ENCODE assay signal across 17 cellular contexts in the genomic region with DNA sequence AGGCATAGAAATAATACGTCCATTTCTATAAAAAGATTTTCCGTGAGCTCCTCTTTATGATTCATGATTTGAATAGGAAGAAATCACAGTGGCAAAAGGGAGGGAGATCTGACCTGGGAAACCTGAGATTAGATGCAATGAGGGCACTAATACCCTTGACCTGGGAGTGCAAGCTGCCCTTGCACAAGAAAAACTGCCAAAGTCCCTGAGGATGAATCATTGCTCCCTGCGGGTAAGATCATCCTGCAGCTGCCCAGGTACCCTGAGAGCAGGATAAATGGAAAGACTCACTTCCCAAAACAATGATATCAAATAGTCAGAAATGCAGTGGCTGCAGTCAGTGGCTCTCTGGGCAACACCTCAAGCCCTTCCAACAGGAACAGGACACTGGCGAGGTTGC. TPM values are rescaled to one million over a fixed set of nuclear protein-coding genes. Genes with fewer than 3 reads are reported as not detected.
DNase-seq lines count a peak whose midpoint lies in the region; ATAC-seq, FAIRE-seq and TF ChIP-seq lines count a peak whose summit lies in the region.
"Had no signal": no experiment of that assay in that cellular context is flagged by ENCODE, and none has a peak within 500 bp of the region (broad histone marks: within the 10 kb centered on the region; RNA-seq: fewer than 3 reads in every experiment).

No MANE protein-coding gene starts in this region.

- WGBS in HepG2 (ENCODE audit: low lambda C conversion rate), result 88% methylated on average over 4 of the region's 4 CpGs

- TF ChIP-seq EP300 in HepG2 (IDR thresholded peaks at IDR 0.05; ENCODE audit: low read depth in 2 of 2, low read length in 2 of 2) (no peak), HepG2 (CRISPR knock-in tag; IDR thresholded peaks at IDR 0.05; ENCODE audit: borderline replicate concordance) (no peak)

- H3K36me3 ChIP-seq in MG63 (peaks cover 86% of the 10 kb centered on the region), astrocyte (ENCODE audit: insufficient read depth, low read length) (peaks cover 63% of the 10 kb centered on the region), HepG2 (replicated peaks in 1 of 2; ENCODE audit: control insufficient read depth in 1 of 2, insufficient read depth in 2 of 2, low read length in 2 of 2) (peaks cover 7 to 9% of the 10 kb centered on the region in 2 experiments; a peak in 4 of 5 replicates), skeletal muscle tissue (ENCODE audit: control insufficient read depth in 3 of 3, insufficient read depth in 3 of 3, low read length in 3 of 3) (peaks cover 17 to 25% (median 19%) of the 10 kb centered on the region in 3 donors)

- H3K9me3 ChIP-seq in MG63, result no peaks in the 10 kb centered on the region
- H3K9me3 ChIP-seq in astrocyte (ENCODE audit: insufficient read depth, low read depth, low read length), result no peaks in the 10 kb centered on the region
- no peaks in the 10 kb centered on the region for H3K9me3 ChIP-seq in HepG2 (ENCODE audit: low read length)
- H3K9me3 ChIP-seq in skeletal muscle tissue (ENCODE audit: control insufficient read depth in 3 of 3, low read length in 3 of 3), result no peaks in the 10 kb centered on the region
- H3K9me3 ChIP-seq: sigmoid colon had no signal

- H3K4me1 Mint-ChIP-seq in astrocyte (ENCODE audit: low read depth, unreplicated experiment) (peaks cover 11% of the 10 kb centered on the region), type B pancreatic cell (ENCODE audit: unreplicated experiment) (peaks cover 13% of the 10 kb centered on the region)
- H3K4me1 Mint-ChIP-seq: activated T-helper 17 cell treated with anti-CD3 and anti-CD28 coated beads, Interleukin-2, amount 50 U/mL, for 72 hours had no signal

- in situ Hi-C loops in HepG2 (cut with HindIII; ENCODE audit: extremely low pct_ligation_motif_present, low pct_unique_long_range_greater_than_20kb), result no loop called here

- intact Hi-C loops in HepG2 (cut with micrococcal nuclease; ENCODE audit: unreplicated experiment), result no loop called here

- peaks cover 3% of the 10 kb centered on the region for H3K9me3 Mint-ChIP-seq in astrocyte (ENCODE audit: unreplicated experiment)
- peaks cover 4% of the 10 kb centered on the region for H3K9me3 Mint-ChIP-seq in type B pancreatic cell
- H3K9me3 Mint-ChIP-seq: activated T-helper 17 cell treated with anti-CD3 and anti-CD28 coated beads, Interleukin-2, amount 50 U/mL, for 72 hours had no signal

- H3K4me3 ChIP-seq in MG63 (no peak overlapping the region), astrocyte (ENCODE audit: insufficient read depth, low read depth, low read length) (no peak overlapping the region), HepG2 (replicated peaks in 1 of 3; ENCODE audit: insufficient read depth in 1 of 3, low read depth in 2 of 3, low read length in 3 of 3) (no peak overlapping the region), skeletal muscle tissue (ENCODE audit: low read length in 3 of 3) (peak overlapping the region in 1 of 3 donors; percentile 24)
- H3K4me3 ChIP-seq: sigmoid colon had no signal

- H3K79me2 ChIP-seq in astrocyte (ENCODE audit: insufficient read depth, low read length), result peaks cover 98% of the 10 kb centered on the region
- peaks cover 6% of the 10 kb centered on the region for H3K79me2 ChIP-seq in HepG2 (ENCODE audit: insufficient read depth, low read length)

- H3K9ac ChIP-seq in astrocyte (ENCODE audit: low read length), result peak overlapping the region; percentile 36
- no peak overlapping the region for H3K9ac ChIP-seq in HepG2 (ENCODE audit: insufficient read depth, low read depth, low read length)
- peak overlapping the region in 2 of 3 donors; percentile 25 to 40 for H3K9ac ChIP-seq in skeletal muscle tissue (ENCODE audit: low read depth in 1 of 3, low read length in 3 of 3)

- H3K4me2 ChIP-seq in astrocyte (ENCODE audit: low read length) (peak overlapping the region; percentile 51), HepG2 (ENCODE audit: low read depth, low read length) (no peak overlapping the region)

- BruUV-seq in HepG2 (replicated peaks; lab: Mats Ljungman, UMichigan), result no TSS peak

- ATAC-seq in HepG2, result no peak
- no peak for ATAC-seq in HG03469 (IDR thresholded peaks at IDR 0.05; ENCODE audit: unreplicated experiment)
- ATAC-seq: activated T-helper 17 cell treated with anti-CD3 and anti-CD28 coated beads, Interleukin-2, amount 50 U/mL, for 72 hours; SK-N-SH treated with all-trans-retinoic acid at 6 μM for 48 hours had no signal

- POLR2A ChIA-PET in HepG2 (lab: Yijun Ruan, JAX), result interaction anchor here (1.2 kb wide), 1 partner anchor 10 kb away, joined by 4 read pairs; no protein-coding TSS in a partner anchor

- H3K4me3 Mint-ChIP-seq in astrocyte (ENCODE audit: unreplicated experiment) (no peak overlapping the region), type B pancreatic cell (no peak overlapping the region)
- H3K4me3 Mint-ChIP-seq: activated T-helper 17 cell treated with anti-CD3 and anti-CD28 coated beads, Interleukin-2, amount 50 U/mL, for 72 hours had no signal

- no peak for TF ChIP-seq POLR2A in HepG2 (IDR thresholded peaks at IDR 0.05; ENCODE audit: insufficient read depth in 1 of 2, low read depth in 2 of 2, low read length in 2 of 2)

- no peak for TF ChIP-seq CTCF in astrocyte (IDR thresholded peaks at IDR 0.05; ENCODE audit: insufficient read depth, low read depth, low read length)
- no peak for TF ChIP-seq CTCF in HepG2 (CRISPR knock-in tag; IDR thresholded peaks at IDR 0.05)
- TF ChIP-seq CTCF in type B pancreatic cell (conservative IDR thresholded peaks at IDR 0.05), result no peak

- H3K27ac ChIP-seq in astrocyte (ENCODE audit: low read depth, low read length), result peak overlapping the region; percentile 99
- H3K27ac ChIP-seq in HepG2 (ENCODE audit: extremely low read length, insufficient read depth, low read length), result no peak overlapping the region
- H3K27ac ChIP-seq in skeletal muscle tissue (ENCODE audit: low read depth, low read length), result peak overlapping the region; percentile 74
- H3K27ac ChIP-seq: sigmoid colon had no signal

- CTCF ChIA-PET in HepG2 (lab: Yijun Ruan, JAX; ENCODE audit: low intra/inter-chr PET ratio, low total read pairs), result no interaction called here

- H3K27me3 Mint-ChIP-seq in astrocyte (ENCODE audit: low read depth, unreplicated experiment) (no peaks in the 10 kb centered on the region), type B pancreatic cell (no peaks in the 10 kb centered on the region)
- H3K27me3 Mint-ChIP-seq: activated T-helper 17 cell treated with anti-CD3 and anti-CD28 coated beads, Interleukin-2, amount 50 U/mL, for 72 hours had no signal

- DNase-seq in MG63 (peak; percentile 49), astrocyte (ENCODE audit: low read depth) (no peak), HepG2 (ENCODE audit: low spot score) (no peak), activated T-cell treated with anti-CD3 and anti-CD28 coated beads for 4 hours (no peak), type B pancreatic cell (ENCODE audit: extremely low spot score, unreplicated experiment) (no peak)
- DNase-seq: activated CD4-positive, alpha-beta T cell treated with anti-CD3 and anti-CD28 coated beads for 1 hour; GDM1; NCI-H524 treated with DMSO at 0.1 percent for 48 hours; nucleus accumbens; sigmoid colon; stimulated activated CD4-positive, alpha-beta T cell treated with anti-CD3 and anti-CD28 coated beads, Interleukin-2, amount 100 ng/mL, for 48 hours; substantia nigra had no signal

- no peak overlapping the region for H2AFZ ChIP-seq in astrocyte (ENCODE audit: low read depth, low read length)
- no peak overlapping the region for H2AFZ ChIP-seq in HepG2 (ENCODE audit: low read length)

- H3K4me1 ChIP-seq in astrocyte (ENCODE audit: insufficient read depth, low read length) (peaks cover 45% of the 10 kb centered on the region), HepG2 (ENCODE audit: insufficient read depth, low read length) (peaks cover 50% of the 10 kb centered on the region), skeletal muscle tissue (ENCODE audit: control insufficient read depth in 3 of 3, insufficient read depth in 3 of 3, low read length in 3 of 3) (peaks cover 60 to 87% (median 78%) of the 10 kb centered on the region in 3 donors)

- no peaks in the 10 kb centered on the region for H3K27me3 ChIP-seq in MG63
- no peaks in the 10 kb centered on the region for H3K27me3 ChIP-seq in astrocyte (ENCODE audit: insufficient read depth, low read length)
- no peaks in the 10 kb centered on the region for H3K27me3 ChIP-seq in HepG2 (ENCODE audit: control insufficient read depth in 1 of 2, insufficient read depth in 2 of 2, low read length in 2 of 2)
- H3K27me3 ChIP-seq in skeletal muscle tissue (ENCODE audit: control insufficient read depth in 3 of 3, insufficient read depth in 3 of 3, low read length in 3 of 3), result no peaks in the 10 kb centered on the region
- H3K27me3 ChIP-seq: sigmoid colon had no signal

- no peak for TF ChIP-seq RAD21 in HepG2 (CRISPR knock-in tag; IDR thresholded peaks at IDR 0.05)

- peaks cover 39% of the 10 kb centered on the region for H3K36me3 Mint-ChIP-seq in astrocyte (ENCODE audit: low read depth, unreplicated experiment)
- H3K36me3 Mint-ChIP-seq in type B pancreatic cell, result peaks cover 42% of the 10 kb centered on the region

- no peak for FAIRE-seq in astrocyte (lab: Jason Lieb, UNC)
- no peak for FAIRE-seq in HepG2 (lab: Jason Lieb, UNC)
- FAIRE-seq: GM12891 had no signal

- H4K20me1 ChIP-seq in astrocyte (ENCODE audit: insufficient read depth, low read length) (peaks cover 80% of the 10 kb centered on the region), HepG2 (ENCODE audit: insufficient read depth, low read length) (no peaks in the 10 kb centered on the region)

- H3K27ac Mint-ChIP-seq in astrocyte (ENCODE audit: unreplicated experiment) (no peak overlapping the region), type B pancreatic cell (no peak overlapping the region)
- H3K27ac Mint-ChIP-seq: activated T-helper 17 cell treated with anti-CD3 and anti-CD28 coated beads, Interleukin-2, amount 50 U/mL, for 72 hours had no signal

RNA-seq across cellular contexts. Expression of gene FHL2, which starts 11.6 kb away (rescaled TPM):
- total RNA-seq in MG63 (2014; rRNA removed; shearing (Covaris generic); ENCODE audit: low replicate concordance), result 166 and 245 TPM in 2 replicates
- total RNA-seq in astrocyte (104 and 115 TPM in 2 replicates), HepG2 (2016; rRNA removed; fragmentation: Illumina TruSeq; extraction: Trizol) (1.9 and 2.3 TPM in 2 replicates), skeletal muscle tissue (66.3 TPM), type B pancreatic cell (ENCODE audit: low replicate concordance) (19.9 and 21.9 TPM in 2 replicates)
- total RNA-seq in HepG2 (2016; cell fraction: cytosol; rRNA removed; fragmentation: Illumina TruSeq; extraction: Trizol; ENCODE audit: low read depth), result 1.4 and 1.6 TPM in 2 replicates
- total RNA-seq in HepG2 (2016; cell fraction: insoluble cytoplasmic fraction; rRNA removed; fragmentation: Illumina TruSeq; extraction: Trizol), result 1.9 and 2.3 TPM in 2 replicates
- 1.4 and 1.7 TPM in 2 replicates for total RNA-seq in HepG2 (2016; cell fraction: membrane; rRNA removed; fragmentation: Illumina TruSeq; extraction: Trizol)
- 0.53 and 0.87 TPM in 2 replicates for total RNA-seq in HepG2 (2016; cell fraction: nucleus; rRNA removed; fragmentation: Illumina TruSeq; extraction: Trizol)
- polyA plus RNA-seq in HepG2 (2011; rRNA removed), result 44.2 and 74.8 TPM in 2 replicates
- polyA plus RNA-seq in HepG2 (2011; cell fraction: cytosol; rRNA removed), result 51.8 and 84.3 TPM in 2 replicates
- polyA plus RNA-seq in HepG2 (2011; cell fraction: nucleus; rRNA removed), result 19.1 and 28.9 TPM in 2 replicates
- 51.1 and 56.1 TPM in 2 replicates for polyA plus RNA-seq in HepG2 (2012)
- 1.8 and 2.5 TPM in 2 replicates for polyA plus RNA-seq in HepG2 (2016; cell fraction: cytosol; fragmentation: Illumina TruSeq; extraction: Trizol; ENCODE audit: low read depth)
- polyA plus RNA-seq in HepG2 (2016; cell fraction: insoluble cytoplasmic fraction; fragmentation: Illumina TruSeq; extraction: Trizol; ENCODE audit: low read depth), result 3.4 and 3.5 TPM in 2 replicates
- polyA plus RNA-seq in HepG2 (2016; cell fraction: membrane; fragmentation: Illumina TruSeq; extraction: Trizol; ENCODE audit: low read depth), result 1.9 and 2.2 TPM in 2 replicates
- polyA plus RNA-seq in HepG2 (2016; cell fraction: nucleus; fragmentation: Illumina TruSeq; extraction: Trizol; ENCODE audit: insufficient read depth, low read depth), result 1.0 and 1.6 TPM in 2 replicates
- 56.1 and 100.0 TPM in 2 replicates for polyA minus RNA-seq in HepG2 (2011; rRNA and poly(A)+ RNA removed; ENCODE audit: low replicate concordance)
- 18.5 and 23.7 TPM in 2 replicates for polyA minus RNA-seq in HepG2 (2011; cell fraction: cytosol; rRNA and poly(A)+ RNA removed)
- polyA minus RNA-seq in HepG2 (2011; cell fraction: nucleus; rRNA and poly(A)+ RNA removed), result 28.0 and 37.5 TPM in 2 replicates

RNA-seq across cellular contexts. Expression of gene C2orf49, which starts 49.9 kb away (rescaled TPM):
- 12.2 and 16.7 TPM in 2 replicates for total RNA-seq in MG63 (2014; rRNA removed; shearing (Covaris generic); ENCODE audit: low replicate concordance)
- total RNA-seq in astrocyte (21.6 and 22.6 TPM in 2 replicates), HepG2 (2016; rRNA removed; fragmentation: Illumina TruSeq; extraction: Trizol) (28.8 and 35.6 TPM in 2 replicates), skeletal muscle tissue (13.0 TPM), type B pancreatic cell (ENCODE audit: low replicate concordance) (23.5 and 25.8 TPM in 2 replicates)
- 13.5 and 14.5 TPM in 2 replicates for total RNA-seq in HepG2 (2016; cell fraction: cytosol; rRNA removed; fragmentation: Illumina TruSeq; extraction: Trizol; ENCODE audit: low read depth)
- 30.8 and 40.4 TPM in 2 replicates for total RNA-seq in HepG2 (2016; cell fraction: insoluble cytoplasmic fraction; rRNA removed; fragmentation: Illumina TruSeq; extraction: Trizol)
- 17.9 and 19.2 TPM in 2 replicates for total RNA-seq in HepG2 (2016; cell fraction: membrane; rRNA removed; fragmentation: Illumina TruSeq; extraction: Trizol)
- total RNA-seq in HepG2 (2016; cell fraction: nucleus; rRNA removed; fragmentation: Illumina TruSeq; extraction: Trizol), result 16.1 and 20.5 TPM in 2 replicates
- 21.6 and 24.7 TPM in 2 replicates for polyA plus RNA-seq in HepG2 (2011; rRNA removed)
- polyA plus RNA-seq in HepG2 (2011; cell fraction: cytosol; rRNA removed), result 10.0 and 13.2 TPM in 2 replicates
- 9.5 and 13.6 TPM in 2 replicates for polyA plus RNA-seq in HepG2 (2011; cell fraction: nucleus; rRNA removed)
- 28.0 and 30.9 TPM in 2 replicates for polyA plus RNA-seq in HepG2 (2012)
- 4.6 and 4.9 TPM in 2 replicates for polyA plus RNA-seq in HepG2 (2016; cell fraction: cytosol; fragmentation: Illumina TruSeq; extraction: Trizol; ENCODE audit: low read depth)
- polyA plus RNA-seq in HepG2 (2016; cell fraction: insoluble cytoplasmic fraction; fragmentation: Illumina TruSeq; extraction: Trizol; ENCODE audit: low read depth), result 31.3 and 31.7 TPM in 2 replicates
- 5.2 and 7.1 TPM in 2 replicates for polyA plus RNA-seq in HepG2 (2016; cell fraction: membrane; fragmentation: Illumina TruSeq; extraction: Trizol; ENCODE audit: low read depth)
- polyA plus RNA-seq in HepG2 (2016; cell fraction: nucleus; fragmentation: Illumina TruSeq; extraction: Trizol; ENCODE audit: insufficient read depth, low read depth), result 19.7 and 25.5 TPM in 2 replicates
- polyA minus RNA-seq in HepG2 (2011; rRNA and poly(A)+ RNA removed; ENCODE audit: low replicate concordance), result 6.4 and 9.7 TPM in 2 replicates
- polyA minus RNA-seq in HepG2 (2011; cell fraction: cytosol; rRNA and poly(A)+ RNA removed), result 14.1 and 14.5 TPM in 2 replicates
- polyA minus RNA-seq in HepG2 (2011; cell fraction: nucleus; rRNA and poly(A)+ RNA removed), result 27.2 and 30.3 TPM in 2 replicates

RNA-seq across cellular contexts. Expression of gene TGFBRAP1, which starts 57.7 kb away (rescaled TPM):
- total RNA-seq in MG63 (2014; rRNA removed; shearing (Covaris generic); ENCODE audit: low replicate concordance), result 15.7 and 17.2 TPM in 2 replicates
- total RNA-seq in astrocyte (25.1 and 26.1 TPM in 2 replicates), HepG2 (2016; rRNA removed; fragmentation: Illumina TruSeq; extraction: Trizol) (22.9 and 27.0 TPM in 2 replicates), skeletal muscle tissue (7.3 TPM), type B pancreatic cell (ENCODE audit: low replicate concordance) (15.5 and 17.5 TPM in 2 replicates)
- total RNA-seq in HepG2 (2016; cell fraction: cytosol; rRNA removed; fragmentation: Illumina TruSeq; extraction: Trizol; ENCODE audit: low read depth), result 4.1 and 4.4 TPM in 2 replicates
- 22.6 and 23.2 TPM in 2 replicates for total RNA-seq in HepG2 (2016; cell fraction: insoluble cytoplasmic fraction; rRNA removed; fragmentation: Illumina TruSeq; extraction: Trizol)
- total RNA-seq in HepG2 (2016; cell fraction: membrane; rRNA removed; fragmentation: Illumina TruSeq; extraction: Trizol), result 14.4 and 14.7 TPM in 2 replicates
- 18.8 and 20.1 TPM in 2 replicates for total RNA-seq in HepG2 (2016; cell fraction: nucleus; rRNA removed; fragmentation: Illumina TruSeq; extraction: Trizol)
- 12.7 and 13.4 TPM in 2 replicates for polyA plus RNA-seq in HepG2 (2011; rRNA removed)
- 10.5 and 11.2 TPM in 2 replicates for polyA plus RNA-seq in HepG2 (2011; cell fraction: cytosol; rRNA removed)
- 11.8 and 12.4 TPM in 2 replicates for polyA plus RNA-seq in HepG2 (2011; cell fraction: nucleus; rRNA removed)
- 13.4 and 13.9 TPM in 2 replicates for polyA plus RNA-seq in HepG2 (2012)
- 1.4 TPM in 2 replicates for polyA plus RNA-seq in HepG2 (2016; cell fraction: cytosol; fragmentation: Illumina TruSeq; extraction: Trizol; ENCODE audit: low read depth)
- 20.3 and 22.7 TPM in 2 replicates for polyA plus RNA-seq in HepG2 (2016; cell fraction: insoluble cytoplasmic fraction; fragmentation: Illumina TruSeq; extraction: Trizol; ENCODE audit: low read depth)
- 6.8 and 6.9 TPM in 2 replicates for polyA plus RNA-seq in HepG2 (2016; cell fraction: membrane; fragmentation: Illumina TruSeq; extraction: Trizol; ENCODE audit: low read depth)
- 27.0 and 31.2 TPM in 2 replicates for polyA plus RNA-seq in HepG2 (2016; cell fraction: nucleus; fragmentation: Illumina TruSeq; extraction: Trizol; ENCODE audit: insufficient read depth, low read depth)
- 27.6 and 32.1 TPM in 2 replicates for polyA minus RNA-seq in HepG2 (2011; rRNA and poly(A)+ RNA removed; ENCODE audit: low replicate concordance)
- 12.0 and 15.4 TPM in 2 replicates for polyA minus RNA-seq in HepG2 (2011; cell fraction: cytosol; rRNA and poly(A)+ RNA removed)
- 14.9 and 16.4 TPM in 2 replicates for polyA minus RNA-seq in HepG2 (2011; cell fraction: nucleus; rRNA and poly(A)+ RNA removed)
